Comparison of ENCODE assay signal across 18 cellular contexts in genomic region chr11:69468236-69468635, GRCh38. TPM values are rescaled to one million over a fixed set of nuclear protein-coding genes. Genes with fewer than 3 reads are reported as not detected.
DNase-seq lines count a peak whose midpoint lies in the region; ATAC-seq and TF ChIP-seq lines count a peak whose summit lies in the region.
"Had no signal": no experiment of that assay in that cellular context is flagged by ENCODE, and none has a peak within 500 bp of the region (broad histone marks: within the 10 kb centered on the region; RNA-seq: fewer than 3 reads in every experiment).

No MANE protein-coding gene starts in this region.

- CTCF ChIA-PET in Caco-2 (lab: Charles Lee), result interaction anchor here (0.6 kb wide), 1 partner anchor 169 kb away, joined by 3 read pairs; no protein-coding TSS in a partner anchor

- TF ChIP-seq CTCF in Caco-2 (IDR thresholded peaks at IDR 0.05; ENCODE audit: insufficient read depth in 1 of 2, low read depth in 1 of 2, low read length in 1 of 2, severe bottlenecking in 1 of 2, unreplicated experiment in 1 of 2), result no peak
- no peak for TF ChIP-seq CTCF in osteoblast (IDR thresholded peaks at IDR 0.05; ENCODE audit: extremely low read depth, low read depth, low read length)

- ATAC-seq in left lobe of liver (peak; percentile 29), HG03139 (IDR thresholded peaks at IDR 0.05; ENCODE audit: unreplicated experiment) (no peak), GM18520 (IDR thresholded peaks at IDR 0.05; ENCODE audit: unreplicated experiment) (no peak)
- ATAC-seq: CD8-positive, alpha-beta T cell; HCT116 had no signal

- H3K27me3 ChIP-seq in Caco-2 (replicated peaks; ENCODE audit: control insufficient read depth, insufficient read depth, low read length) (no peaks in the 10 kb centered on the region), osteoblast (ENCODE audit: insufficient read depth, low read length) (no peaks in the 10 kb centered on the region)

- H3K27me3 Mint-ChIP-seq in activated CD4-positive, alpha-beta T cell treated with anti-CD3 and anti-CD28 coated beads, Interleukin-2, amount 10 ng/mL, durations not matched to agents 24 days and 14 days, result no peaks in the 10 kb centered on the region
- H3K27me3 Mint-ChIP-seq in Caco-2 (ENCODE audit: insufficient read depth, unreplicated experiment), result no peaks in the 10 kb centered on the region

- H3K27ac Mint-ChIP-seq in activated CD4-positive, alpha-beta T cell treated with anti-CD3 and anti-CD28 coated beads, Interleukin-2, amount 10 ng/mL, durations not matched to agents 24 days and 14 days, result peak overlapping the region; percentile 20
- peak overlapping the region; percentile 43 for H3K27ac Mint-ChIP-seq in Caco-2 (ENCODE audit: unreplicated experiment)
- H3K27ac Mint-ChIP-seq: CD8-positive, alpha-beta T cell had no signal

- no peaks in the 10 kb centered on the region for H3K36me3 Mint-ChIP-seq in activated CD4-positive, alpha-beta T cell treated with anti-CD3 and anti-CD28 coated beads, Interleukin-2, amount 10 ng/mL, durations not matched to agents 24 days and 14 days (ENCODE audit: low read depth)
- no peaks in the 10 kb centered on the region for H3K36me3 Mint-ChIP-seq in Caco-2 (ENCODE audit: insufficient read depth, unreplicated experiment)
- H3K36me3 Mint-ChIP-seq: CD14-positive monocyte; CD8-positive, alpha-beta T cell had no signal

- DNase-seq in activated CD4-positive, alpha-beta T cell treated with anti-CD3 and anti-CD28 coated beads, Interleukin-2, amount 10 ng/mL, durations not matched to agents 24 days and 14 days, result no peak
- no peak for DNase-seq in activated CD4-positive, alpha-beta T cell treated with anti-CD3 and anti-CD28 coated beads, Interleukin-2, amount 50 U/mL, for 4 hours
- no peak for DNase-seq in Caco-2
- no peak for DNase-seq in left lobe of liver (ENCODE audit: low spot score)
- DNase-seq in osteoblast (ENCODE audit: insufficient read length, low spot score, missing footprints), result peak; percentile 84
- DNase-seq in superior temporal gyrus (ENCODE audit: extremely low spot score), result no peak
- DNase-seq: COR-L47, DMS53, GF-D8, GM23248 had no signal

- H3K9me3 Mint-ChIP-seq in activated CD4-positive, alpha-beta T cell treated with anti-CD3 and anti-CD28 coated beads, Interleukin-2, amount 10 ng/mL, durations not matched to agents 24 days and 14 days, result peaks cover under 1% of the 10 kb centered on the region
- peaks cover 3% of the 10 kb centered on the region for H3K9me3 Mint-ChIP-seq in Caco-2 (ENCODE audit: unreplicated experiment)
- H3K9me3 Mint-ChIP-seq: CD8-positive, alpha-beta T cell had no signal

- H3K36me3 ChIP-seq in Caco-2 (ENCODE audit: control insufficient read depth, insufficient read depth, low read length) (no peaks in the 10 kb centered on the region), osteoblast (ENCODE audit: insufficient read depth, low read length) (no peaks in the 10 kb centered on the region)

- H3K9me3 ChIP-seq in Caco-2 (peaks cover 1% of the 10 kb centered on the region; the same call in 1 of the 2 replicates), osteoblast (ENCODE audit: low read depth, low read length) (no peaks in the 10 kb centered on the region)

- H3K4me1 ChIP-seq in Caco-2 (peaks cover 38% of the 10 kb centered on the region), osteoblast (ENCODE audit: insufficient read depth, low read length) (peaks cover 7% of the 10 kb centered on the region)

- no peaks in the 10 kb centered on the region for H3K79me2 ChIP-seq in osteoblast (ENCODE audit: insufficient read depth, low read length)

- no peak overlapping the region for H3K27ac ChIP-seq in osteoblast (ENCODE audit: low read depth, low read length)
- H3K27ac ChIP-seq: 22Rv1, GM23248, HL-60 had no signal

- H3K4me3 ChIP-seq in Caco-2 (ENCODE audit: low read depth, low read length) (no peak overlapping the region), osteoblast (ENCODE audit: insufficient read depth, low read length) (no peak overlapping the region)
- H3K4me3 ChIP-seq: GM23248 had no signal

- POLR2A ChIA-PET in Caco-2 (lab: Charles Lee), result no interaction called here

- intact Hi-C loops in activated CD4-positive, alpha-beta T cell treated with anti-CD3 and anti-CD28 coated beads, Interleukin-2, amount 10 ng/mL, durations not matched to agents 24 days and 14 days (cut with micrococcal nuclease), result no loop called here
- intact Hi-C loops in Caco-2 (cut with micrococcal nuclease; ENCODE audit: unreplicated experiment), result no loop called here

- H3K4me2 ChIP-seq in osteoblast (ENCODE audit: insufficient read depth, low read length), result no peak overlapping the region

- no TSS peak for BruUV-seq in Caco-2 (replicated peaks; lab: Mats Ljungman, UMichigan)

- no peaks in the 10 kb centered on the region for H3K4me1 Mint-ChIP-seq in activated CD4-positive, alpha-beta T cell treated with anti-CD3 and anti-CD28 coated beads, Interleukin-2, amount 10 ng/mL, durations not matched to agents 24 days and 14 days
- H3K4me1 Mint-ChIP-seq in Caco-2 (ENCODE audit: low read depth, unreplicated experiment), result peaks cover 32% of the 10 kb centered on the region
- H3K4me1 Mint-ChIP-seq: CD14-positive monocyte had no signal

- H4K20me1 ChIP-seq in osteoblast (ENCODE audit: insufficient read depth, low read length), result no peaks in the 10 kb centered on the region

- H3K4me3 Mint-ChIP-seq in activated CD4-positive, alpha-beta T cell treated with anti-CD3 and anti-CD28 coated beads, Interleukin-2, amount 10 ng/mL, durations not matched to agents 24 days and 14 days, result no peak overlapping the region
- H3K4me3 Mint-ChIP-seq in Caco-2 (ENCODE audit: unreplicated experiment), result no peak overlapping the region
- H3K4me3 Mint-ChIP-seq: CD14-positive monocyte; CD8-positive, alpha-beta T cell had no signal

- H2AFZ ChIP-seq in osteoblast (ENCODE audit: low read length), result no peak overlapping the region
- H2AFZ ChIP-seq: GM23248 had no signal

RNA-seq across cellular contexts. Expression of gene LINC01488, which starts 13.2 kb away (rescaled TPM):
- total RNA-seq in activated CD4-positive, alpha-beta T cell treated with anti-CD3 and anti-CD28 coated beads, Interleukin-2, amount 10 ng/mL, durations not matched to agents 24 days and 14 days, result not detected in 2 replicates
- total RNA-seq in Caco-2 (2022), result 0.12 TPM in 1 of 2 replicates, not detected in the other
- 27.5 TPM for total RNA-seq in left lobe of liver
- not detected in 2 replicates for total RNA-seq in osteoblast
- total RNA-seq: A673; CD8-positive, alpha-beta T cell; GM23248 had no signal

Comparison
In these comparisons a context has a peak if more than half of its experiments do, and no peak if none do; other contexts are left out.
1. RNA of gene LINC01488, which starts 13.2 kb away (total RNA-seq): 27.5 TPM in left lobe of liver (single experiment); 0.12 TPM in Caco-2, not detected in activated CD4-positive, alpha-beta T cell treated with anti-CD3 and anti-CD28 coated beads, Interleukin-2, amount 10 ng/mL, durations not matched to agents 24 days and 14 days and not detected in osteoblast; every median in the first group is over 10 times any median in the second.